Comparison of ENCODE assay signal across 8 cellular contexts in genomic region chr15:39919396-39919739, GRCh38. TPM values are rescaled to one million over a fixed set of nuclear protein-coding genes. Genes with fewer than 3 reads are reported as not detected.
A peak's percentile ranks its signal among the peaks of the same experiment; 100 is the strongest.
DNase-seq lines count a peak whose midpoint lies in the region; ATAC-seq and TF ChIP-seq lines count a peak whose summit lies in the region.

No MANE protein-coding gene starts in this region.

- H3K4me1 ChIP-seq in muscle layer of duodenum (ENCODE audit: control insufficient read depth in 1 of 2, insufficient read depth in 2 of 2, low read length in 2 of 2) (peaks cover 5 to 10% of the 10 kb centered on the region in 2 donors), aorta (ENCODE audit: control insufficient read depth in 1 of 2, insufficient read depth in 2 of 2, low read length in 2 of 2) (no peaks in the 10 kb centered on the region)

- WGBS in aorta, 2 donors, result 0 to 1% methylated on average over 15 of the region's 15 CpGs

- TF ChIP-seq CTCF in coronary artery (IDR thresholded peaks at IDR 0.05), result no peak

- no peak for DNase-seq in stimulated activated naive CD8-positive, alpha-beta T cell treated with anti-CD3 and anti-CD28 coated beads, Interleukin-15, Interleukin-2, amounts not matched to agents 100 U/mL and 50 U/mL, for 24 hours
- DNase-seq in coronary artery (ENCODE audit: low spot score) (no peak), aorta (no peak), COLO668 (lab: John Stamatoyannopoulos, UW; ENCODE audit: unreplicated experiment) (no peak)
- no peak for DNase-seq in activated CD4-positive, CD25-positive, alpha-beta regulatory T cell treated with anti-CD3 and anti-CD28 coated beads, Interleukin-2, amount 50 U/mL, for 72 hours

- no peak for ATAC-seq in stimulated activated naive CD8-positive, alpha-beta T cell treated with anti-CD3 and anti-CD28 coated beads, Interleukin-15, Interleukin-2, amounts not matched to agents 100 U/mL and 50 U/mL, for 24 hours
- ATAC-seq in aorta (ENCODE audit: low FRiP score), result no peak
- no peak for ATAC-seq in GM19467 (IDR thresholded peaks at IDR 0.05; ENCODE audit: unreplicated experiment)

- no peaks in the 10 kb centered on the region for H3K9me3 Mint-ChIP-seq in stimulated activated naive CD8-positive, alpha-beta T cell treated with anti-CD3 and anti-CD28 coated beads, Interleukin-15, Interleukin-2, amounts not matched to agents 100 ng/mL and 50 ng/mL, for 24 hours

- H3K4me3 Mint-ChIP-seq in stimulated activated naive CD8-positive, alpha-beta T cell treated with anti-CD3 and anti-CD28 coated beads, Interleukin-15, Interleukin-2, amounts not matched to agents 100 ng/mL and 50 ng/mL, for 24 hours, result peak overlapping the region; percentile 48

- H3K4me3 ChIP-seq in coronary artery (peak overlapping the region; percentile 75), muscle layer of duodenum (ENCODE audit: low read depth in 1 of 2, low read length in 2 of 2) (peak overlapping the region; percentile 79 to 85), aorta (ENCODE audit: low read length in 2 of 2) (peak overlapping the region; percentile 75 to 93)

- intact Hi-C loops in aorta (cut with DNase I), result loop anchor here in 1 of 2 donors (5.0 kb wide), 1 partner anchor 132 kb away; no protein-coding TSS in a partner anchor

- H3K36me3 Mint-ChIP-seq in stimulated activated naive CD8-positive, alpha-beta T cell treated with anti-CD3 and anti-CD28 coated beads, Interleukin-15, Interleukin-2, amounts not matched to agents 100 ng/mL and 50 ng/mL, for 24 hours (ENCODE audit: low read depth), result no peaks in the 10 kb centered on the region

- H3K27ac Mint-ChIP-seq in stimulated activated naive CD8-positive, alpha-beta T cell treated with anti-CD3 and anti-CD28 coated beads, Interleukin-15, Interleukin-2, amounts not matched to agents 100 ng/mL and 50 ng/mL, for 24 hours, result no peak overlapping the region

- H3K27me3 Mint-ChIP-seq in stimulated activated naive CD8-positive, alpha-beta T cell treated with anti-CD3 and anti-CD28 coated beads, Interleukin-15, Interleukin-2, amounts not matched to agents 100 ng/mL and 50 ng/mL, for 24 hours, result peaks cover 28% of the 10 kb centered on the region

- H3K36me3 ChIP-seq in muscle layer of duodenum (ENCODE audit: control insufficient read depth in 1 of 2, insufficient read depth in 2 of 2, low read length in 2 of 2) (no peaks in the 10 kb centered on the region), aorta (ENCODE audit: control insufficient read depth in 1 of 2, insufficient read depth in 2 of 2, low read length in 1 of 2) (no peaks in the 10 kb centered on the region)

- H3K27ac ChIP-seq in coronary artery (peak overlapping the region; percentile 79 to 88), muscle layer of duodenum (ENCODE audit: low read length) (no peak overlapping the region), aorta (ENCODE audit: low read depth in 1 of 2, low read length in 2 of 2) (peak overlapping the region; percentile 31 to 90)

- H3K9me3 ChIP-seq in muscle layer of duodenum (ENCODE audit: control insufficient read depth in 1 of 2, low read length in 2 of 2), result peaks cover 0 to 6% of the 10 kb centered on the region in 2 donors
- H3K9me3 ChIP-seq in aorta (ENCODE audit: control insufficient read depth, low read length), result no peaks in the 10 kb centered on the region

- peaks cover 20% of the 10 kb centered on the region for H3K4me1 Mint-ChIP-seq in stimulated activated naive CD8-positive, alpha-beta T cell treated with anti-CD3 and anti-CD28 coated beads, Interleukin-15, Interleukin-2, amounts not matched to agents 100 ng/mL and 50 ng/mL, for 24 hours (ENCODE audit: low read depth)

- H3K27me3 ChIP-seq in muscle layer of duodenum (ENCODE audit: low read depth, low read length) (peaks cover 9% of the 10 kb centered on the region), aorta (ENCODE audit: control insufficient read depth in 1 of 2, insufficient read depth in 2 of 2, low read length in 1 of 2) (no peaks in the 10 kb centered on the region)

RNA-seq across cellular contexts. Expression of gene GPR176, which starts 0.7 kb away (rescaled TPM):
- total RNA-seq in aorta, result 10 to 100 TPM; 27.2 to 73.6 TPM
- polyA plus RNA-seq in aorta, result 10 to 100 TPM; 18.2 to 34.9 TPM

RNA-seq across cellular contexts. Expression of gene EIF2AK4, which starts 14.5 kb away (rescaled TPM):
- 10 to 100 TPM; 26.9 to 30.8 TPM for total RNA-seq in aorta
- polyA plus RNA-seq in aorta, result 10 to 100 TPM; 20.4 to 21.5 TPM
